8 cellular contexts compared by ENCODE assay signal in the genomic region with DNA sequence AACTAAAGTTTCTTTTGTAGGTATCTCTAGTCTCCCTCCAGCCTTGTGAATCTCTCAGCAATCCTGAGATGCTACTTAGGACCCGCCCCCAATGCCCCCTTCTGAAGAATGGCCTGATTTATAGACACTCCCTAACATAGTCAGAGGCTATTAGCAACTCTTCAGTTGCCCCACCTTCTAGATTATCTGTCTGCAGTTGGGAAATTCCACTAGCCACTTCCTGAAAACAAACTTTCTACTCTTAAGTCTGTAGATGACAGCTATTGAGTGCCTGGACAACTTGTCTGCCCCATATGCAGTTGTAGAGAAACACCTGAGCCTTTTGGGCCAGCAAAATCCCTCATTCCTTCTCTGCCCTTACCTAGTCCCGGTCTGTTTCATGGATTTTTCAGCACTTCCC.
DNase-seq lines count a peak whose midpoint lies in the region; ATAC-seq lines count a peak whose summit lies in the region.

No MANE protein-coding gene starts in this region.

- no peak overlapping the region for H3K4ac ChIP-seq in trophoblast cell (ENCODE audit: low read depth, low read length)

- no peak overlapping the region for H3K4me3 ChIP-seq in CD4-positive, alpha-beta memory T cell (ENCODE audit: low read length in 2 of 2)
- no peak overlapping the region for H3K4me3 ChIP-seq in trophoblast cell (ENCODE audit: low read depth, low read length)

- no peaks in the 10 kb centered on the region for H3K9me3 Mint-ChIP-seq in CD4-positive, alpha-beta memory T cell
- H3K9me3 Mint-ChIP-seq in activated T-helper 1 cell treated with anti-CD3 and anti-CD28 coated beads, Interleukin-12 subunit alpha, Interleukin-12 subunit beta, Interleukin-2, Interleukin-4 antibody, amounts not matched to agents 30 ng/mL and 10 ng/mL and 1 ng/mL, durations not matched to agents 14 hours and 24 hours and 36 hours, result no peaks in the 10 kb centered on the region

- H2BK5ac ChIP-seq in trophoblast cell (ENCODE audit: low read depth, low read length, poor library complexity), result no peak overlapping the region

- H3K9me3 ChIP-seq in CD4-positive, alpha-beta memory T cell (ENCODE audit: control insufficient read depth in 1 of 2, low read length in 2 of 2), result no peaks in the 10 kb centered on the region
- no peaks in the 10 kb centered on the region for H3K9me3 ChIP-seq in trophoblast cell (ENCODE audit: insufficient read depth, low read depth, low read length)

- H3K18ac ChIP-seq in trophoblast cell (ENCODE audit: low read length), result no peak overlapping the region

- H3K36me3 ChIP-seq in CD4-positive, alpha-beta memory T cell (ENCODE audit: insufficient read depth, low read length), result no peaks in the 10 kb centered on the region
- H3K36me3 ChIP-seq in trophoblast cell (ENCODE audit: control insufficient read depth in 1 of 2, insufficient read depth in 2 of 2, low read length in 2 of 2), result no peaks in the 10 kb centered on the region

- peaks cover 27 to 50% (median 36%) of the 10 kb centered on the region in 4 donors for H3K4me1 Mint-ChIP-seq in CD4-positive, alpha-beta memory T cell
- H3K4me1 Mint-ChIP-seq in activated T-helper 1 cell treated with anti-CD3 and anti-CD28 coated beads, Interleukin-12 subunit alpha, Interleukin-12 subunit beta, Interleukin-2, Interleukin-4 antibody, amounts not matched to agents 30 ng/mL and 10 ng/mL and 1 ng/mL, durations not matched to agents 14 hours and 24 hours and 36 hours (ENCODE audit: low read depth), result peaks cover 82% of the 10 kb centered on the region

- peak overlapping the region in 5 of 8 donors; percentile 9 to 67 (median 52) for H3K4me3 Mint-ChIP-seq in CD4-positive, alpha-beta memory T cell
- peak overlapping the region; percentile 45 for H3K4me3 Mint-ChIP-seq in activated T-helper 1 cell treated with anti-CD3 and anti-CD28 coated beads, Interleukin-12 subunit alpha, Interleukin-12 subunit beta, Interleukin-2, Interleukin-4 antibody, amounts not matched to agents 30 ng/mL and 10 ng/mL and 1 ng/mL, durations not matched to agents 14 hours and 24 hours and 36 hours

- H3K14ac ChIP-seq in trophoblast cell (ENCODE audit: low read length), result no peak overlapping the region

- H3K79me1 ChIP-seq in trophoblast cell (ENCODE audit: low read length), result peaks cover 4% of the 10 kb centered on the region

- no peak overlapping the region for H2BK120ac ChIP-seq in trophoblast cell (ENCODE audit: insufficient read depth, low read length, poor library complexity)

- H2BK12ac ChIP-seq in trophoblast cell (ENCODE audit: low read length), result no peak overlapping the region

- no peak overlapping the region for H4K12ac ChIP-seq in trophoblast cell (ENCODE audit: low read depth, low read length)

- WGBS in trophoblast cell (ENCODE audit: extremely low coverage, insufficient coverage, insufficient read length), result no CpG with 5 or more reads among the region's 2 CpGs

- H3K23ac ChIP-seq in trophoblast cell (ENCODE audit: low read length), result no peak overlapping the region

- no peak overlapping the region for H2AFZ ChIP-seq in trophoblast cell (ENCODE audit: insufficient read depth, low read length, poor library complexity)

- CTCF ChIA-PET in CD4-positive, alpha-beta memory T cell (lab: Charles Lee; ENCODE audit: partially characterized antibody), result no interaction called here

- H3K79me2 ChIP-seq in trophoblast cell (ENCODE audit: control insufficient read depth, insufficient read depth, low read length, poor library complexity), result no peaks in the 10 kb centered on the region

- H3K36me3 Mint-ChIP-seq in CD4-positive, alpha-beta memory T cell, result no peaks in the 10 kb centered on the region
- peaks cover 14% of the 10 kb centered on the region for H3K36me3 Mint-ChIP-seq in activated T-helper 1 cell treated with anti-CD3 and anti-CD28 coated beads, Interleukin-12 subunit alpha, Interleukin-12 subunit beta, Interleukin-2, Interleukin-4 antibody, amounts not matched to agents 30 ng/mL and 10 ng/mL and 1 ng/mL, durations not matched to agents 14 hours and 24 hours and 36 hours (ENCODE audit: low read depth)

- POLR2A ChIA-PET in CD4-positive, alpha-beta memory T cell (lab: Charles Lee; ENCODE audit: partially characterized antibody), result no interaction called here

- no peak overlapping the region for H3K27ac ChIP-seq in CD4-positive, alpha-beta memory T cell (ENCODE audit: low read depth, low read length)
- H3K27ac ChIP-seq in trophoblast cell (ENCODE audit: low read depth, low read length), result no peak overlapping the region
- H3K27ac ChIP-seq in caudate nucleus (ENCODE audit: low read depth, low read length), result no peak overlapping the region

- no peak overlapping the region for H2AK5ac ChIP-seq in trophoblast cell (ENCODE audit: low read length)

- H3K27me3 Mint-ChIP-seq in CD4-positive, alpha-beta memory T cell, result no peaks in the 10 kb centered on the region
- H3K27me3 Mint-ChIP-seq in activated T-helper 1 cell treated with anti-CD3 and anti-CD28 coated beads, Interleukin-12 subunit alpha, Interleukin-12 subunit beta, Interleukin-2, Interleukin-4 antibody, amounts not matched to agents 30 ng/mL and 10 ng/mL and 1 ng/mL, durations not matched to agents 14 hours and 24 hours and 36 hours (ENCODE audit: insufficient read depth), result no peaks in the 10 kb centered on the region

- H3K4me1 ChIP-seq in CD4-positive, alpha-beta memory T cell (ENCODE audit: insufficient read depth, low read length), result peaks cover 29% of the 10 kb centered on the region
- H3K4me1 ChIP-seq in trophoblast cell (ENCODE audit: control insufficient read depth in 1 of 2, insufficient read depth in 2 of 2, low read length in 2 of 2), result peaks cover 0 to 8% of the 10 kb centered on the region in 2 experiments

- no peaks in the 10 kb centered on the region for H3K27me3 ChIP-seq in CD4-positive, alpha-beta memory T cell (ENCODE audit: insufficient read depth, low read length)
- no peaks in the 10 kb centered on the region for H3K27me3 ChIP-seq in trophoblast cell (ENCODE audit: insufficient read depth, low read length)

- H3K27ac Mint-ChIP-seq in CD4-positive, alpha-beta memory T cell, result peak overlapping the region in 4 of 7 donors; percentile 19 to 61 (median 56)
- peak overlapping the region; percentile 57 for H3K27ac Mint-ChIP-seq in activated T-helper 1 cell treated with anti-CD3 and anti-CD28 coated beads, Interleukin-12 subunit alpha, Interleukin-12 subunit beta, Interleukin-2, Interleukin-4 antibody, amounts not matched to agents 30 ng/mL and 10 ng/mL and 1 ng/mL, durations not matched to agents 14 hours and 24 hours and 36 hours

- DNase-seq in CD4-positive, alpha-beta memory T cell, result peak; percentile 6 to 36 (median 8)
- peak; percentile 27 for DNase-seq in activated T-helper 1 cell treated with anti-CD3 and anti-CD28 coated beads, Interleukin-12 subunit alpha, Interleukin-12 subunit beta, Interleukin-2, Interleukin-4 antibody, amounts not matched to agents 30 ng/mL and 10 ng/mL and 1 ng/mL, durations not matched to agents 14 hours and 24 hours and 36 hours (ENCODE audit: low spot score)
- DNase-seq in DMS153 (lab: John Stamatoyannopoulos, UW) (no peak), trophoblast cell (no peak), caudate nucleus (lab: John Stamatoyannopoulos, UW) (no peak), cerebellar nuclear complex (lab: John Stamatoyannopoulos, UW) (no peak)

- ATAC-seq in GM19467 (IDR thresholded peaks at IDR 0.05; ENCODE audit: unreplicated experiment) (peak; percentile 80), HG03442 (IDR thresholded peaks at IDR 0.05; ENCODE audit: unreplicated experiment) (peak; percentile 92)

- H3K9ac ChIP-seq in trophoblast cell (ENCODE audit: low read length), result no peak overlapping the region

- H4K8ac ChIP-seq in trophoblast cell (ENCODE audit: low read depth, low read length), result no peak overlapping the region

- no peak overlapping the region for H4K91ac ChIP-seq in trophoblast cell (ENCODE audit: low read depth, low read length)

- intact Hi-C loops in CD4-positive, alpha-beta memory T cell (cut with micrococcal nuclease), result loop anchor here (5.0 kb wide), 1 partner anchor 56 kb away; no protein-coding TSS in a partner anchor
- intact Hi-C loops in activated T-helper 1 cell treated with anti-CD3 and anti-CD28 coated beads, Interleukin-12 subunit alpha, Interleukin-12 subunit beta, Interleukin-2, Interleukin-4 antibody, amounts not matched to agents 30 ng/mL and 10 ng/mL and 1 ng/mL, durations not matched to agents 14 hours and 24 hours and 36 hours (cut with micrococcal nuclease), result loop anchor here (1.0 kb wide), 2 partner anchors 10 to 55 kb away; no protein-coding TSS in a partner anchor

- H3K4me2 ChIP-seq in trophoblast cell (ENCODE audit: low read length), result no peak overlapping the region

Comparison
In these comparisons a context has a peak if more than half of its experiments do, and no peak if none do; other contexts are left out.
1. DNase-seq: peak in CD4-positive, alpha-beta memory T cell (5 of 5) and activated T-helper 1 cell treated with anti-CD3 and anti-CD28 coated beads, Interleukin-12 subunit alpha, Interleukin-12 subunit beta, Interleukin-2, Interleukin-4 antibody, amounts not matched to agents 30 ng/mL and 10 ng/mL and 1 ng/mL, durations not matched to agents 14 hours and 24 hours and 36 hours (single experiment); none in DMS153 (single experiment), trophoblast cell (0 of 2), caudate nucleus (0 of 61) and cerebellar nuclear complex (0 of 2).